ENCODE assay signal across 27 cellular contexts in genomic region chr13:90919153-90919552, GRCh38.
DNase-seq lines count a peak whose midpoint lies in the region; ATAC-seq, FAIRE-seq and TF ChIP-seq lines count a peak whose summit lies in the region.
"Had no signal": no experiment of that assay in that cellular context is flagged by ENCODE, and none has a peak within 500 bp of the region (broad histone marks: within the 10 kb centered on the region; RNA-seq: fewer than 3 reads in every experiment).

No MANE protein-coding gene starts in this region.

- H3K79me2 ChIP-seq in K562 (ENCODE audit: control insufficient read depth, insufficient read depth, low read length), result no peaks in the 10 kb centered on the region

- no peak overlapping the region for H2AFZ ChIP-seq in K562 (ENCODE audit: low read depth, low read length)
- H2AFZ ChIP-seq: GM23248 had no signal

- POLR2A ChIA-PET in K562 (lab: Yijun Ruan, JAX), result interaction anchor here (0.6 kb wide), 1 partner anchor 1003 kb away, joined by 3 read pairs; no protein-coding TSS in a partner anchor
- POLR2A ChIA-PET in activated CD4-positive, alpha-beta memory T cell treated with anti-CD3 and anti-CD28 coated beads for 36 hours (lab: Charles Lee), result no interaction called here

- no peaks in the 10 kb centered on the region for H3K36me3 ChIP-seq in K562 (ENCODE audit: control insufficient read depth, insufficient read depth, low read length)
- H3K36me3 ChIP-seq: SJSA1 had no signal

- intact Hi-C loops in K562 (cut with micrococcal nuclease), result no loop called here
- intact Hi-C loops in activated CD4-positive, alpha-beta memory T cell treated with anti-CD3 and anti-CD28 coated beads for 36 hours (cut with micrococcal nuclease), result no loop called here

- no peak overlapping the region for H3K9ac ChIP-seq in K562 (ENCODE audit: insufficient read depth in 1 of 2, low read depth in 2 of 2, low read length in 2 of 2)
- H3K9ac ChIP-seq: GM23248 had no signal

- H3K27ac Mint-ChIP-seq in neural crest cell (ENCODE audit: unreplicated experiment), result peak overlapping the region; percentile 40
- H3K27ac Mint-ChIP-seq in activated CD4-positive, alpha-beta memory T cell treated with anti-CD3 and anti-CD28 coated beads for 36 hours, result no peak overlapping the region
- H3K27ac Mint-ChIP-seq: B cell; CD8-positive, alpha-beta T cell; H9 had no signal

- 2% methylated on average over 3 of the region's 3 CpGs for WGBS in K562 (ENCODE audit: insufficient coverage, low coverage, missing lambda C conversion rate)

- peaks cover 4% of the 10 kb centered on the region for H3K4me1 Mint-ChIP-seq in neural crest cell
- H3K4me1 Mint-ChIP-seq in activated CD4-positive, alpha-beta memory T cell treated with anti-CD3 and anti-CD28 coated beads for 36 hours (ENCODE audit: low read depth), result no peaks in the 10 kb centered on the region
- H3K4me1 Mint-ChIP-seq: B cell had no signal

- ATAC-seq in K562, result no peak
- ATAC-seq: CD8-positive, alpha-beta T cell; GM12878 had no signal

- CTCF ChIA-PET in K562 (lab: Yijun Ruan, JAX; ENCODE audit: low intra/inter-chr PET ratio), result no interaction called here
- CTCF ChIA-PET in activated CD4-positive, alpha-beta memory T cell treated with anti-CD3 and anti-CD28 coated beads for 36 hours (lab: Charles Lee), result no interaction called here

- BruUV-seq in K562 (replicated peaks; lab: Mats Ljungman, UMichigan), result no TSS peak

- no peaks in the 10 kb centered on the region for H3K4me1 ChIP-seq in K562 (replicated peaks in 1 of 2; ENCODE audit: control insufficient read depth in 2 of 2, insufficient read depth in 2 of 2, low read length in 2 of 2)
- H3K4me1 ChIP-seq: Caco-2, SJSA1 had no signal

- TF ChIP-seq RAD21 in K562 (CRISPR knock-in tag; conservative IDR thresholded peaks at IDR 0.05 in 1 of 2, IDR thresholded peaks at IDR 0.05 in 1 of 2), result no peak

- H3K4me3 ChIP-seq in K562, result no peak overlapping the region
- H3K4me3 ChIP-seq: GM12878, GM23248, SJSA1 had no signal

- no peak for TF ChIP-seq POLR2A in K562 (conservative IDR thresholded peaks at IDR 0.05)

- no peak for TF ChIP-seq EP300 in K562 (IDR thresholded peaks at IDR 0.05; ENCODE audit: low read length)

- in situ Hi-C loops in K562 (cut with MboI), result no loop called here

- H3K27me3 ChIP-seq in K562 (ENCODE audit: control insufficient read depth in 2 of 2, insufficient read depth in 2 of 2, low read length in 2 of 2), result no peaks in the 10 kb centered on the region
- H3K27me3 ChIP-seq: SJSA1 had no signal

- no peaks in the 10 kb centered on the region for H3K36me3 Mint-ChIP-seq in neural crest cell (ENCODE audit: low read depth)
- no peaks in the 10 kb centered on the region for H3K36me3 Mint-ChIP-seq in activated CD4-positive, alpha-beta memory T cell treated with anti-CD3 and anti-CD28 coated beads for 36 hours
- H3K36me3 Mint-ChIP-seq: CD8-positive, alpha-beta T cell had no signal

- H3K27ac ChIP-seq in K562 (ENCODE audit: extremely low read depth, low read depth, low read length), result no peak overlapping the region
- H3K27ac ChIP-seq in substantia nigra (ENCODE audit: low read depth, low read length, poor library complexity, severe bottlenecking), result no peak overlapping the region
- H3K27ac ChIP-seq: C4-2B, GM23248, SJSA1 had no signal

- H3K27me3 Mint-ChIP-seq in neural crest cell (ENCODE audit: low read depth), result no peaks in the 10 kb centered on the region
- H3K27me3 Mint-ChIP-seq in activated CD4-positive, alpha-beta memory T cell treated with anti-CD3 and anti-CD28 coated beads for 36 hours, result no peaks in the 10 kb centered on the region
- H3K27me3 Mint-ChIP-seq: B cell had no signal

- H3K4me3 Mint-ChIP-seq in neural crest cell, result no peak overlapping the region
- no peak overlapping the region for H3K4me3 Mint-ChIP-seq in activated CD4-positive, alpha-beta memory T cell treated with anti-CD3 and anti-CD28 coated beads for 36 hours
- H3K4me3 Mint-ChIP-seq: B cell; CD8-positive, alpha-beta T cell; H9 had no signal

- peak; percentile 40 for DNase-seq in OCI-M1 (lab: John Stamatoyannopoulos, UW)
- no peak for DNase-seq in K562 (ENCODE audit: extremely low read depth in 1 of 4, low spot score in 3 of 4)
- DNase-seq in neural crest cell (ENCODE audit: low read depth, low spot score), result no peak
- no peak for DNase-seq in DMS53 (lab: John Stamatoyannopoulos, UW)
- DNase-seq in midbrain (lab: John Stamatoyannopoulos, UW), result no peak
- DNase-seq in substantia nigra (lab: John Stamatoyannopoulos, UW), result no peak
- no peak for DNase-seq in activated CD4-positive, alpha-beta memory T cell treated with anti-CD3 and anti-CD28 coated beads for 36 hours
- DNase-seq: Caco-2; CD8-positive, alpha-beta T cell; DMS79; EL; GDM1; H9; KBM-7; NCI-H1105 treated with DMSO at 0.1 percent for 48 hours; NCI-H2029; NCI-H446; NCI-H524 treated with DMSO at 0.1 percent for 48 hours; NCI-H774; Right ventricle myocardium superior; RPMI8226 had no signal

- H3K4me2 ChIP-seq in K562 (ENCODE audit: insufficient read depth, low read length), result no peak overlapping the region

- peaks cover 3% of the 10 kb centered on the region; the same call in 1 of the 2 replicates for H3K9me3 ChIP-seq in K562 (replicated peaks; ENCODE audit: control insufficient read depth, insufficient read depth, low read depth, low read length)
- H3K9me3 ChIP-seq: Caco-2, SJSA1 had no signal

- no peaks in the 10 kb centered on the region for H3K9me1 ChIP-seq in K562 (ENCODE audit: control insufficient read depth, insufficient read depth, low read length)

- H4K20me1 ChIP-seq in K562 (replicated peaks; ENCODE audit: control insufficient read depth, insufficient read depth, low read length), result no peaks in the 10 kb centered on the region

- no peaks in the 10 kb centered on the region for H3K9me3 Mint-ChIP-seq in neural crest cell
- H3K9me3 Mint-ChIP-seq in activated CD4-positive, alpha-beta memory T cell treated with anti-CD3 and anti-CD28 coated beads for 36 hours, result no peaks in the 10 kb centered on the region

- no peak for TF ChIP-seq CTCF in K562 (IDR thresholded peaks at IDR 0.05 in 2 of 3, conservative IDR thresholded peaks at IDR 0.05 in 1 of 3; ENCODE audit: insufficient read depth in 2 of 3, low read depth in 1 of 3, low read length in 3 of 3)
- TF ChIP-seq CTCF in neural crest cell (conservative IDR thresholded peaks at IDR 0.05), result no peak

- no peak for FAIRE-seq in K562 (lab: Jason Lieb, UNC)
- FAIRE-seq: GM12878, HTR-8/SVneo had no signal

TF ChIP-seq in K562, 482 proteins besides CTCF, POLR2A, EP300 and RAD21:
- TF ChIP-seq CBX3 (IDR thresholded peaks at IDR 0.05; ENCODE audit: borderline replicate concordance in 1 of 2, low read length in 2 of 2) (peak in 1 of 2 experiments; percentile 3; a peak in 1 of 3 replicates), ZNF77 (CRISPR knock-in tag; IDR thresholded peaks at IDR 0.05) (no peak), CREB1 (IDR thresholded peaks at IDR 0.05) (no peak), CREB1 (CRISPR knock-in tag; IDR thresholded peaks at IDR 0.05) (no peak), KDM5B (IDR thresholded peaks at IDR 0.05; ENCODE audit: insufficient replicate concordance, low read depth, low read length) (no peak), ZNF121 (CRISPR knock-in tag; conservative IDR thresholded peaks at IDR 0.05) (0 out of 2 replicates have a peak, but pooled peaks have one; percentile 13), PHF8 (IDR thresholded peaks at IDR 0.05; ENCODE audit: borderline replicate concordance, low read length) (no peak), RFX7 (CRISPR knock-in tag; IDR thresholded peaks at IDR 0.05) (no peak)
